Comparison of ENCODE assay signal across 15 cellular contexts in the genomic region with DNA sequence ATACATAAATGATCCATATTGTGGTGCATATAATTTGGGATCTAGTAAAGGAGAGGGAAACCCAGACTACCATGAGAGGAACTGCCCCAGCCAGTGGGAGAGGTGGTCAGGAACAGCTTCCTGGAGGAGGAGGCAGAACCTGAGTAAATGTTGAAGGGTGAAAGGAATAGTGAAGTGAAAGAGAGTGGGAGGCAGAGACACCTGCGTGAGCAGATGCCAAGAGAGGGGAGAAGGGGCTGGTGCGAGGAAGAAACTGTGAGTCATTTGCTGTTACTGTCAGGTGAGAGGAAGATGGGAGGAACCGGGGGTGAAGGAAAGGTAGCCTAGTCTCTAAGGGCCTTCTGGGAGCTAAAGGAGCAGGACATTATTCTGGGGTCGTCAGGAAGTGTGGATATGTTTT.
"Had no signal": no experiment of that assay in that cellular context is flagged by ENCODE, and none has a peak within 500 bp of the region (broad histone marks: within the 10 kb centered on the region; RNA-seq: fewer than 3 reads in every experiment).

No MANE protein-coding gene starts in this region.

- H3K4me3 ChIP-seq: ascending aorta, dorsolateral prefrontal cortex, prostate gland, spleen, suprapubic skin, upper lobe of left lung had no signal

- H3K9me3 ChIP-seq: ascending aorta, prostate gland, spleen, suprapubic skin, upper lobe of left lung had no signal

- H3K27me3 ChIP-seq: ascending aorta, dorsolateral prefrontal cortex, suprapubic skin, upper lobe of left lung had no signal

- H3K36me3 Mint-ChIP-seq: naive thymus-derived CD4-positive, alpha-beta T cell had no signal

- DNase-seq: activated CD4-positive, alpha-beta T cell treated with anti-CD3 and anti-CD28 coated beads, Interleukin-2, amount 50 U/mL, for 1 hour; activated CD4-positive, CD25-positive, alpha-beta regulatory T cell; activated naive CD8-positive, alpha-beta T cell treated with anti-CD3 and anti-CD28 coated beads, Interleukin-2, amount 50 U/mL, for 24 hours; dorsolateral prefrontal cortex; foreskin melanocyte; naive thymus-derived CD4-positive, alpha-beta T cell; spleen; stimulated activated CD4-positive, alpha-beta T cell treated with anti-CD3 and anti-CD28 coated beads, Interleukin-1b, Interleukin-23, amount 100 ng/mL, for 48 hours; stimulated activated naive CD4-positive, alpha-beta T cell; T-helper 2 cell had no signal

- ATAC-seq: activated naive CD8-positive, alpha-beta T cell treated with anti-CD3 and anti-CD28 coated beads, Interleukin-2, amount 50 U/mL, for 24 hours; naive thymus-derived CD4-positive, alpha-beta T cell; sciatic nerve had no signal

- H3K36me3 ChIP-seq: ascending aorta, prostate gland, spleen, suprapubic skin, upper lobe of left lung had no signal

- H3K27ac Mint-ChIP-seq: activated naive CD8-positive, alpha-beta T cell treated with anti-CD3 and anti-CD28 coated beads, Interleukin-2, amount 50 U/mL, for 24 hours; naive thymus-derived CD4-positive, alpha-beta T cell had no signal

- H3K4me1 ChIP-seq: ascending aorta, prostate gland, spleen, suprapubic skin, upper lobe of left lung had no signal

- H3K27ac ChIP-seq: ascending aorta, dorsolateral prefrontal cortex, prostate gland, spleen, suprapubic skin, upper lobe of left lung had no signal

- H3K4me3 Mint-ChIP-seq: activated naive CD8-positive, alpha-beta T cell treated with anti-CD3 and anti-CD28 coated beads, Interleukin-2, amount 50 U/mL, for 24 hours; naive thymus-derived CD4-positive, alpha-beta T cell had no signal

- H3K4me1 Mint-ChIP-seq: activated naive CD8-positive, alpha-beta T cell treated with anti-CD3 and anti-CD28 coated beads, Interleukin-2, amount 50 U/mL, for 24 hours; naive thymus-derived CD4-positive, alpha-beta T cell had no signal
